In genomic region chr1:97668945-97669344, GRCh38 we compare ENCODE assay signal across 9 cellular contexts.
DNase-seq lines count a peak whose midpoint lies in the region; ATAC-seq and TF ChIP-seq lines count a peak whose summit lies in the region.
"Had no signal": no experiment of that assay in that cellular context is flagged by ENCODE, and none has a peak within 500 bp of the region (broad histone marks: within the 10 kb centered on the region; RNA-seq: fewer than 3 reads in every experiment).

No MANE protein-coding gene starts in this region.

- peak in 3 of 4 donors; percentile 43 to 49 (median 46) for ATAC-seq in right lobe of liver
- ATAC-seq in HG03378 (IDR thresholded peaks at IDR 0.05; ENCODE audit: unreplicated experiment), result no peak
- ATAC-seq in stimulated activated memory B cell treated with anti-CD40 and anti-IgM and Interleukin-4, amounts not matched to agents 10 μg/mL and 1 μg/mL and 100 μg/mL, for 72 hours, result no peak
- ATAC-seq in HG03521 (IDR thresholded peaks at IDR 0.05; ENCODE audit: unreplicated experiment), result no peak

- H3K4me1 ChIP-seq in right lobe of liver (no peaks in the 10 kb centered on the region), smooth muscle cell (ENCODE audit: low read depth) (no peaks in the 10 kb centered on the region)

- 32% methylated on average over 2 of the region's 2 CpGs for WGBS in right lobe of liver (ENCODE audit: insufficient coverage, low coverage, low lambda C conversion rate, missing lambda C conversion rate)
- WGBS in smooth muscle cell (ENCODE audit: low lambda C conversion rate), result 56% methylated on average over 2 of the region's 2 CpGs

- H3K79me2 ChIP-seq in smooth muscle cell (ENCODE audit: low read depth), result no peaks in the 10 kb centered on the region

- TF ChIP-seq POLR2A in right lobe of liver (IDR thresholded peaks at IDR 0.05), result no peak

- H3F3A ChIP-seq in smooth muscle cell (ENCODE audit: low read depth), result no peaks in the 10 kb centered on the region

- no peak overlapping the region for H3K27ac ChIP-seq in right lobe of liver
- H3K27ac ChIP-seq in smooth muscle cell (ENCODE audit: low read depth), result no peak overlapping the region

- no peaks in the 10 kb centered on the region for H3K27me3 ChIP-seq in right lobe of liver
- H3K27me3 ChIP-seq in smooth muscle cell (ENCODE audit: low read depth), result no peaks in the 10 kb centered on the region

- H3K9me3 Mint-ChIP-seq in stimulated activated memory B cell treated with anti-CD40 and anti-IgM and Interleukin-4, amounts not matched to agents 10 μg/mL and 1 μg/mL and 100 μg/mL, for 72 hours, result no peaks in the 10 kb centered on the region

- H4K20me1 ChIP-seq in smooth muscle cell (ENCODE audit: low read depth), result no peaks in the 10 kb centered on the region

- no peak overlapping the region for H3K4me2 ChIP-seq in smooth muscle cell

- TF ChIP-seq CTCF in right lobe of liver (IDR thresholded peaks at IDR 0.05) (peak; percentile 13 to 25 (median 15)), smooth muscle cell (IDR thresholded peaks at IDR 0.05; ENCODE audit: borderline replicate concordance, insufficient read depth, poor library complexity, severe bottlenecking) (no peak)

- no peak overlapping the region for H3K4me3 Mint-ChIP-seq in stimulated activated memory B cell treated with anti-CD40 and anti-IgM and Interleukin-4, amounts not matched to agents 10 μg/mL and 1 μg/mL and 100 μg/mL, for 72 hours

- H3K36me3 Mint-ChIP-seq in stimulated activated memory B cell treated with anti-CD40 and anti-IgM and Interleukin-4, amounts not matched to agents 10 μg/mL and 1 μg/mL and 100 μg/mL, for 72 hours, result no peaks in the 10 kb centered on the region

- no peak overlapping the region for H3K27ac Mint-ChIP-seq in stimulated activated memory B cell treated with anti-CD40 and anti-IgM and Interleukin-4, amounts not matched to agents 10 μg/mL and 1 μg/mL and 100 μg/mL, for 72 hours

- no peaks in the 10 kb centered on the region for H3K27me3 Mint-ChIP-seq in stimulated activated memory B cell treated with anti-CD40 and anti-IgM and Interleukin-4, amounts not matched to agents 10 μg/mL and 1 μg/mL and 100 μg/mL, for 72 hours

- H3K9ac ChIP-seq in smooth muscle cell (ENCODE audit: low read depth), result no peak overlapping the region

- DNase-seq in ELR (ENCODE audit: low read depth) (peak; percentile 62), LHCN-M2 (ENCODE audit: low read depth) (peak; percentile 71), amniotic epithelial cell (ENCODE audit: low read depth) (peak; percentile 66), right lobe of liver (no peak), smooth muscle cell (lab: John Stamatoyannopoulos, UW; ENCODE audit: unreplicated experiment) (no peak)
- DNase-seq: activated effector memory CD4-positive, alpha-beta T cell treated with anti-CD3 and anti-CD28 coated beads, Interleukin-2, amount 50 U/mL, for 16 hours had no signal

- intact Hi-C loops in right lobe of liver (cut with DNase I), result no loop called here

- H3K36me3 ChIP-seq in right lobe of liver, result peaks cover 0 to 3% (median 0%) of the 10 kb centered on the region in 4 donors
- no peaks in the 10 kb centered on the region for H3K36me3 ChIP-seq in smooth muscle cell (ENCODE audit: low read depth)

- H3K9me3 ChIP-seq in right lobe of liver, result peaks cover 0 to 5% (median 0%) of the 10 kb centered on the region in 4 donors
- no peaks in the 10 kb centered on the region for H3K9me3 ChIP-seq in smooth muscle cell (replicated peaks; ENCODE audit: low read depth)

- H3K4me1 Mint-ChIP-seq in stimulated activated memory B cell treated with anti-CD40 and anti-IgM and Interleukin-4, amounts not matched to agents 10 μg/mL and 1 μg/mL and 100 μg/mL, for 72 hours, result no peaks in the 10 kb centered on the region

- no peak overlapping the region for H2AFZ ChIP-seq in smooth muscle cell (ENCODE audit: low read depth)

- no peak overlapping the region for H3K4me3 ChIP-seq in right lobe of liver
- H3K4me3 ChIP-seq in smooth muscle cell, result no peak overlapping the region

Comparison
In these comparisons a context has a peak if more than half of its experiments do, and no peak if none do; other contexts are left out.
1. DNase-seq: peak in ELR (single experiment), LHCN-M2 (single experiment) and amniotic epithelial cell (single experiment); none in right lobe of liver (0 of 3) and smooth muscle cell (single experiment).
2. ATAC-seq: peak in right lobe of liver (3 of 4); none in HG03378 (single experiment), stimulated activated memory B cell treated with anti-CD40 and anti-IgM and Interleukin-4, amounts not matched to agents 10 μg/mL and 1 μg/mL and 100 μg/mL, for 72 hours (single experiment) and HG03521 (single experiment).